In genomic region chr1:34984435-34985062, GRCh38 we compare ENCODE assay signal across 8 cellular contexts. TPM values are rescaled to one million over a fixed set of nuclear protein-coding genes. Genes with fewer than 3 reads are reported as not detected.
A peak's percentile ranks its signal among the peaks of the same experiment; 100 is the strongest.
DNase-seq lines count a peak whose midpoint lies in the region; ATAC-seq lines count a peak whose summit lies in the region.

No MANE protein-coding gene starts in this region.

- no peaks in the 10 kb centered on the region for H3K9me3 ChIP-seq in CD4-positive, CD25-positive, alpha-beta regulatory T cell (ENCODE audit: control insufficient read depth in 2 of 2, low read length in 2 of 2)

- peaks cover 33% of the 10 kb centered on the region for H3K4me1 ChIP-seq in CD4-positive, CD25-positive, alpha-beta regulatory T cell (ENCODE audit: control insufficient read depth, insufficient read depth, low read length, poor library complexity, severe bottlenecking)

- peaks cover 0 to 2% (median 0%) of the 10 kb centered on the region in 7 donors for H3K9me3 Mint-ChIP-seq in CD4-positive, CD25-positive, alpha-beta regulatory T cell
- no peaks in the 10 kb centered on the region for H3K9me3 Mint-ChIP-seq in activated naive CD8-positive, alpha-beta T cell (ENCODE audit: low read depth)

- H3K4me3 Mint-ChIP-seq in CD4-positive, CD25-positive, alpha-beta regulatory T cell = peak overlapping the region; percentile 96 to 100 (median 98)
- peak overlapping the region; percentile 98 for H3K4me3 Mint-ChIP-seq in activated naive CD8-positive, alpha-beta T cell

- peak in 2 of 3 donors; percentile 6 to 31 for DNase-seq in CD4-positive, CD25-positive, alpha-beta regulatory T cell
- DNase-seq in Kasumi-1 (lab: John Stamatoyannopoulos, UW) (peak; percentile 44 to 45), left ventricle myocardium superior (peak; percentile 60), pons (ENCODE audit: low spot score) (peak; percentile 22), COLO668 (lab: John Stamatoyannopoulos, UW; ENCODE audit: unreplicated experiment) (no peak)

- no peaks in the 10 kb centered on the region for H3K27me3 ChIP-seq in CD4-positive, CD25-positive, alpha-beta regulatory T cell (ENCODE audit: control insufficient read depth, insufficient read depth, low read length)

- peaks cover 4 to 60% (median 33%) of the 10 kb centered on the region in 4 donors for H3K4me1 Mint-ChIP-seq in CD4-positive, CD25-positive, alpha-beta regulatory T cell
- H3K4me1 Mint-ChIP-seq in activated naive CD8-positive, alpha-beta T cell (ENCODE audit: low read depth) = peaks cover 50% of the 10 kb centered on the region

- H3K27me3 Mint-ChIP-seq in CD4-positive, CD25-positive, alpha-beta regulatory T cell = no peaks in the 10 kb centered on the region
- H3K27me3 Mint-ChIP-seq in activated naive CD8-positive, alpha-beta T cell = no peaks in the 10 kb centered on the region

- peaks cover 14% of the 10 kb centered on the region for H3K36me3 ChIP-seq in CD4-positive, CD25-positive, alpha-beta regulatory T cell (ENCODE audit: control insufficient read depth, insufficient read depth, low read length)

- H3K4me3 ChIP-seq in CD4-positive, CD25-positive, alpha-beta regulatory T cell (ENCODE audit: low read depth, low read length) = peak overlapping the region; percentile 97

- H3K27ac ChIP-seq in CD4-positive, CD25-positive, alpha-beta regulatory T cell (ENCODE audit: insufficient read depth, low read length, poor library complexity, severe bottlenecking) = peak overlapping the region; percentile 81

- H3K36me3 Mint-ChIP-seq in CD4-positive, CD25-positive, alpha-beta regulatory T cell = peaks cover 10% of the 10 kb centered on the region
- peaks cover 7% of the 10 kb centered on the region for H3K36me3 Mint-ChIP-seq in activated naive CD8-positive, alpha-beta T cell

- intact Hi-C loops in left ventricle myocardium superior (cut with micrococcal nuclease) = no loop called here

- no peak for ATAC-seq in CD4-positive, CD25-positive, alpha-beta regulatory T cell (ENCODE audit: low read depth in 2 of 2)
- peak; percentile 22 for ATAC-seq in GM19438 (IDR thresholded peaks at IDR 0.05; ENCODE audit: low read depth, unreplicated experiment)
- peak; percentile 73 for ATAC-seq in left ventricle myocardium superior
- no peak for ATAC-seq in GM21526 (IDR thresholded peaks at IDR 0.05; ENCODE audit: low FRiP score, unreplicated experiment)

- peak overlapping the region; percentile 92 to 99 (median 97) for H3K27ac Mint-ChIP-seq in CD4-positive, CD25-positive, alpha-beta regulatory T cell
- H3K27ac Mint-ChIP-seq in activated naive CD8-positive, alpha-beta T cell = peak overlapping the region; percentile 94

RNA-seq across cellular contexts. Expression of gene TMEM35B, which starts 0.6 kb away (rescaled TPM):
- 13.8 TPM for total RNA-seq in CD4-positive, CD25-positive, alpha-beta regulatory T cell
- 100 to 1,000 TPM; 173 to 206 (median 196) TPM for polyA plus RNA-seq in CD4-positive, CD25-positive, alpha-beta regulatory T cell
- 7.8 TPM for total RNA-seq in left ventricle myocardium superior

RNA-seq across cellular contexts. Expression of gene ZMYM6, which starts 47.2 kb away (rescaled TPM):
- 28.0 TPM for total RNA-seq in CD4-positive, CD25-positive, alpha-beta regulatory T cell
- polyA plus RNA-seq in CD4-positive, CD25-positive, alpha-beta regulatory T cell = 10 to 100 TPM in 1 of 4 donors, 1 to 10 TPM in 3; 6.0 to 10.4 (median 7.9) TPM
- 11.1 TPM for total RNA-seq in left ventricle myocardium superior

RNA-seq across cellular contexts. Expression of gene DLGAP3, which starts 55.1 kb away (rescaled TPM):
- total RNA-seq in CD4-positive, CD25-positive, alpha-beta regulatory T cell = 1.2 TPM
- under 1 TPM; 0.11 to 0.26 (median 0.18) TPM for polyA plus RNA-seq in CD4-positive, CD25-positive, alpha-beta regulatory T cell
- total RNA-seq in left ventricle myocardium superior = 0.10 TPM

Comparison
In these comparisons a context has a peak if more than half of its experiments do, and no peak if none do; other contexts are left out.
1. ATAC-seq: peak in GM19438 (single experiment) and left ventricle myocardium superior (single experiment); none in CD4-positive, CD25-positive, alpha-beta regulatory T cell (0 of 2) and GM21526 (single experiment).